In the genomic region with DNA sequence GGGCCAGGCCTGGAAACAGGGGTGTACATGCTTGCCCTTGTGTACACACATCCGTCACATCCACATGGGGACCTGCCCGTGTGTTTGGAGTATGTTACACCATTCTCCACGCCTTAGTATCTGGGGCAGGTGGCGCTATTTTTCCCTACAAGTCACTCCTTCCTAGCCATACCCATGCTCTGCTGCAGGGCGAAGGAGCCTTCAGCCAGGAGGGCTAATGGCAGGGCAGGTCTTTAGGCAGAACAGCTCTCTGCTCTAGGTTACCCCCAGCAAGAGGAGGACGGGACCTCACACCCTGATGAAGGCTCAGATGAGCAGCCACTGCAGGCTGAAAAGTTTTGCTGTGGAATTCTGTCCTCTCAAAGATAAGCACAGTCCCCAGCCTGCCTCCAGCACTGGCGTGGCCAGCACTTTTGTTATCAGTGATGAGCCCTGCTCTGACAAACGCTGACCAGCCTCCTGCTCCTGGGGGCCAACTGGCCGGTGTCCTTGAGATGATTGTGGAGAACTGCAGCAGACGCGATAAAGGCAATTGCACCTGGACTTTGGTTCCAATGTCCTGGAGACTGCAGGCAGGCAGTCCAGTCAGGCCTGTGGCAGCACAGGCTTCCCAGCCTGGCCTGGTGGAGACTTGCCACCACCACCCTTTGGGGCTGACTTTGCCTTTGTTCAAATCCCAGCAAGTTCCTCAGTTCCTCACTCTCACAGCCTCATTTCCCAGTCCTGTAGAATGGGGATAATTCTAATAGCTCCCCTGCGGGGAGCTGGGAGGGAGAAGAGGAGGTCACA, we compare ENCODE assay signal across 10 cellular contexts. TPM values are rescaled to one million over a fixed set of nuclear protein-coding genes. Genes with fewer than 3 reads are reported as not detected.
A peak's percentile ranks its signal among the peaks of the same experiment; 100 is the strongest.
DNase-seq lines count a peak whose midpoint lies in the region; ATAC-seq, FAIRE-seq and TF ChIP-seq lines count a peak whose summit lies in the region.
"Had no signal": no experiment of that assay in that cellular context is flagged by ENCODE, and none has a peak within 500 bp of the region (broad histone marks: within the 10 kb centered on the region; RNA-seq: fewer than 3 reads in every experiment).

No MANE protein-coding gene starts in this region.

- no peak for TF ChIP-seq EP300 in Ishikawa (IDR thresholded peaks at IDR 0.05; ENCODE audit: borderline replicate concordance)
- TF ChIP-seq EP300 in GM12878 (IDR thresholded peaks at IDR 0.05; ENCODE audit: borderline replicate concordance in 1 of 2, control insufficient read depth in 1 of 2, low read depth in 2 of 2, low read length in 2 of 2), result no peak

- CTCF ChIA-PET in GM12878 (lab: Yijun Ruan, JAX), result interaction anchor here (0.7 to 0.9 kb wide), 2 partner anchors 194 to 200 kb away, joined by 3 read pairs; no protein-coding TSS in a partner anchor

- no peaks in the 10 kb centered on the region for H3K79me2 ChIP-seq in DOHH2 (ENCODE audit: control insufficient read depth, low read length)
- H3K79me2 ChIP-seq in GM12878 (ENCODE audit: control insufficient read depth, insufficient read depth, low read length), result no peaks in the 10 kb centered on the region

- H3K4me1 ChIP-seq in DOHH2 (ENCODE audit: control insufficient read depth, low read length) (no peaks in the 10 kb centered on the region), GM12878 (ENCODE audit: control insufficient read depth, insufficient read depth, low read length) (no peaks in the 10 kb centered on the region), right lobe of liver (no peaks in the 10 kb centered on the region)

- DNase-seq in GM12878 (ENCODE audit: low read depth, low spot score) (no peak), right lobe of liver (peak in 1 of 3 donors; percentile 42), inferior parietal cortex (ENCODE audit: extremely low spot score) (no peak), SW 1271 (lab: John Stamatoyannopoulos, UW) (no peak)
- no peak for DNase-seq in activated CD4-positive, alpha-beta T cell treated with anti-CD3 and anti-CD28 coated beads, Interleukin-2, amount 50 U/mL, for 1 hour
- DNase-seq: NCI-H524 treated with DMSO at 0.1 percent for 48 hours; stimulated activated CD8-positive, alpha-beta memory T cell treated with anti-CD3 and anti-CD28 coated beads, Interleukin-4, amount 100 ng/mL, for 48 hours had no signal

- no peak overlapping the region for H2AFZ ChIP-seq in GM12878 (ENCODE audit: control insufficient read depth, low read depth, low read length)

- H4K20me1 ChIP-seq in DOHH2 (ENCODE audit: control insufficient read depth, insufficient read depth, low read depth, low read length), result no peaks in the 10 kb centered on the region
- no peaks in the 10 kb centered on the region for H4K20me1 ChIP-seq in GM12878 (ENCODE audit: control insufficient read depth, insufficient read depth)

- TF ChIP-seq RAD21 in Ishikawa (IDR thresholded peaks at IDR 0.05; ENCODE audit: low read depth), result peak; percentile 56
- no peak for TF ChIP-seq RAD21 in GM12878 (IDR thresholded peaks at IDR 0.05; ENCODE audit: insufficient read depth, low read depth, low read length)

- no peak for FAIRE-seq in GM12878 (lab: Jason Lieb, UNC)

- TF ChIP-seq CTCF in DOHH2 (IDR thresholded peaks at IDR 0.05; ENCODE audit: low read depth, low read length, poor library complexity, severe bottlenecking) (peak; percentile 52), GM12878 (IDR thresholded peaks at IDR 0.05 in 2 of 3, conservative IDR thresholded peaks at IDR 0.05 in 1 of 3; ENCODE audit: control insufficient read depth in 2 of 3, extremely low read depth in 1 of 3, insufficient read depth in 1 of 3, low read depth in 3 of 3, low read length in 3 of 3) (peak; percentile 14 to 30 (median 14); a peak in 1 of 6 replicates), right lobe of liver (IDR thresholded peaks at IDR 0.05) (no peak)

- RAD21 ChIA-PET in GM12878 (lab: Charles Lee; ENCODE audit: unreplicated experiment), result no interaction called here

- POLR2A ChIA-PET in GM12878 (lab: Charles Lee), result no interaction called here

- H3K27ac ChIP-seq in DOHH2 (ENCODE audit: low read depth, low read length) (no peak overlapping the region), GM12878 (ENCODE audit: control insufficient read depth, insufficient read depth) (no peak overlapping the region), right lobe of liver (no peak overlapping the region)

- H3K36me3 ChIP-seq in DOHH2 (ENCODE audit: control insufficient read depth, low read length) (no peaks in the 10 kb centered on the region), GM12878 (ENCODE audit: control insufficient read depth in 2 of 2, insufficient read depth in 2 of 2, low read length in 1 of 2) (no peaks in the 10 kb centered on the region), right lobe of liver (no peaks in the 10 kb centered on the region)

- H3K9me3 ChIP-seq in DOHH2 (ENCODE audit: control insufficient read depth, insufficient read depth, low read length), result 0 out of 2 replicates have a peak, but pooled peaks cover under 1% of the 10 kb centered on the region
- peaks cover 2% of the 10 kb centered on the region; the same call in 1 of the 3 replicates for H3K9me3 ChIP-seq in GM12878 (replicated peaks; ENCODE audit: control insufficient read depth, insufficient read depth, low read length)
- no peaks in the 10 kb centered on the region for H3K9me3 ChIP-seq in right lobe of liver

- SMC1A ChIA-PET in GM12878 (lab: Charles Lee; ENCODE audit: uncharacterized antibody, unreplicated experiment), result interaction anchor here (1.1 to 1.3 kb wide), 3 partner anchors 41 to 194 kb away, joined by 3 to 4 read pairs (median 3); no protein-coding TSS in a partner anchor

- 45% methylated on average over 12 of the region's 12 CpGs for WGBS in GM12878 (ENCODE audit: insufficient coverage, insufficient replicate concordance, low lambda C conversion rate, missing lambda C conversion rate)
- 33% methylated on average over 3 of the region's 12 CpGs for WGBS in right lobe of liver (ENCODE audit: insufficient coverage, low coverage, low lambda C conversion rate, missing lambda C conversion rate)

- H3K27me3 ChIP-seq in DOHH2 (ENCODE audit: control insufficient read depth, low read length) (peaks cover 6% of the 10 kb centered on the region), GM12878 (replicated peaks in 1 of 2; ENCODE audit: control insufficient read depth in 2 of 2, insufficient read depth in 2 of 2, low read length in 1 of 2) (no peaks in the 10 kb centered on the region), right lobe of liver (no peaks in the 10 kb centered on the region)

- ATAC-seq in GM12878 (peak; percentile 82), right lobe of liver (peak in 3 of 4 donors; percentile 12 to 53 (median 25)), HG02678 (IDR thresholded peaks at IDR 0.05; ENCODE audit: unreplicated experiment) (no peak)

- no peak overlapping the region for H3K9ac ChIP-seq in GM12878 (ENCODE audit: control insufficient read depth, insufficient read depth, low read length)

- H3K4me3 ChIP-seq in DOHH2 (ENCODE audit: low read length) (no peak overlapping the region), GM12878 (no peak overlapping the region), right lobe of liver (no peak overlapping the region)

- no peak overlapping the region for H3K4me2 ChIP-seq in DOHH2 (ENCODE audit: low read length)
- H3K4me2 ChIP-seq in GM12878 (ENCODE audit: control insufficient read depth, insufficient read depth), result no peak overlapping the region

- no peaks in the 10 kb centered on the region for H3F3A ChIP-seq in DOHH2 (ENCODE audit: control insufficient read depth, insufficient read depth)

- TF ChIP-seq POLR2A in GM12878 (IDR thresholded peaks at IDR 0.05; ENCODE audit: low read depth, low read length) (no peak), right lobe of liver (IDR thresholded peaks at IDR 0.05) (no peak)

- no peaks in the 10 kb centered on the region for H3K9me2 ChIP-seq in DOHH2 (replicated peaks; ENCODE audit: control insufficient read depth, low read length)

- in situ Hi-C loops in GM12878 (cut with MboI), result loop anchor here (25.0 kb wide), 1 partner anchor 524 kb away; no protein-coding TSS in a partner anchor

- intact Hi-C loops in GM12878 (cut with micrococcal nuclease; ENCODE audit: unreplicated experiment), result no loop called here
- intact Hi-C loops in right lobe of liver (cut with DNase I), result no loop called here

- BruUV-seq in GM12878 (replicated peaks; lab: Mats Ljungman, UMichigan), result no TSS peak

RNA-seq across cellular contexts. Expression of gene PIGZ, which starts 19.8 kb away (rescaled TPM):
- 5.9 and 7.0 TPM in 2 replicates for total RNA-seq in GM12878 (2013; cell fraction: nucleolus; rRNA removed)
- total RNA-seq in GM12878 (2014; rRNA removed) (0.54 and 0.85 TPM in 2 replicates), GM12878 (2014; rRNA removed; fragmentation: Illumina TruSeq; extraction: Trizol) (0.31 and 0.69 TPM in 2 replicates), GM12878 (2021) (0.90 and 1.2 TPM in 2 replicates), right lobe of liver (1 to 10 TPM; 1.2 to 2.8 (median 2.4) TPM)
- polyA plus RNA-seq in GM12878 (2011; ENCODE audit: low read depth), result 1.5 TPM
- polyA plus RNA-seq in GM12878 (2011; rRNA removed) (0.29 and 0.42 TPM in 2 replicates), GM12878 (2014; fragmentation: Illumina TruSeq; extraction: Trizol) (0.44 and 0.88 TPM in 2 replicates), GM12878 (2014; fragmentation: Nextera tagmentation; extraction: Ambion mirVana) (under 1 TPM; 0.06 to 0.42 TPM), GM12878 (2014; rRNA removed) (1.1 TPM in 2 replicates), GM12878 (2016; fragmentation: Nextera tagmentation; extraction: Ambion mirVana) (under 1 TPM; 0.44 to 1.00 TPM)
- polyA plus RNA-seq in GM12878 (2011; cell fraction: cytosol; rRNA removed), result 0.32 and 0.45 TPM in 2 replicates
- polyA plus RNA-seq in GM12878 (2011; cell fraction: nucleus; rRNA removed), result 0.69 and 1.4 TPM in 2 replicates
- polyA plus RNA-seq in GM12878 (2012), result 2.7 and 3.0 TPM in 2 replicates
- polyA minus RNA-seq in GM12878 (2011; rRNA and poly(A)+ RNA removed), result 0.10 and 0.29 TPM in 2 replicates
- 0.42 TPM in 1 of 2 replicates, not detected in the other for polyA minus RNA-seq in GM12878 (2011; cell fraction: cytosol; rRNA and poly(A)+ RNA removed)
- 0.12 and 0.19 TPM in 2 replicates for polyA minus RNA-seq in GM12878 (2011; cell fraction: nucleus; rRNA and poly(A)+ RNA removed)

RNA-seq across cellular contexts. Expression of gene MELTF, which starts 41.2 kb away (rescaled TPM):
- 140 and 164 TPM in 2 replicates for total RNA-seq in GM12878 (2013; cell fraction: nucleolus; rRNA removed)
- total RNA-seq in GM12878 (2014; rRNA removed), result 23.8 and 26.9 TPM in 2 replicates
- 13.9 and 14.1 TPM in 2 replicates for total RNA-seq in GM12878 (2014; rRNA removed; fragmentation: Illumina TruSeq; extraction: Trizol)
- 44.3 and 49.1 TPM in 2 replicates for total RNA-seq in GM12878 (2021)
- polyA plus RNA-seq in GM12878 (2011; ENCODE audit: low read depth), result 23.1 TPM
- polyA plus RNA-seq in GM12878 (2011; rRNA removed), result 4.0 and 6.7 TPM in 2 replicates
- polyA plus RNA-seq in GM12878 (2011; cell fraction: cytosol; rRNA removed), result 6.0 and 9.0 TPM in 2 replicates
- 47.3 and 52.4 TPM in 2 replicates for polyA plus RNA-seq in GM12878 (2011; cell fraction: nucleus; rRNA removed)
- 17.8 and 24.6 TPM in 2 replicates for polyA plus RNA-seq in GM12878 (2012)
- polyA plus RNA-seq in GM12878 (2014; fragmentation: Illumina TruSeq; extraction: Trizol), result 5.0 and 10.4 TPM in 2 replicates
- 1 to 10 TPM in 1 of 2 experiments, under 1 TPM in 1; 0.55 to 1.3 TPM for polyA plus RNA-seq in GM12878 (2014; fragmentation: Nextera tagmentation; extraction: Ambion mirVana)
- polyA plus RNA-seq in GM12878 (2014; rRNA removed), result 31.8 and 40.1 TPM in 2 replicates
- 10 to 100 TPM in 1 of 2 experiments, 1 to 10 TPM in 1; 9.4 to 11.8 TPM for polyA plus RNA-seq in GM12878 (2016; fragmentation: Nextera tagmentation; extraction: Ambion mirVana)
- 7.5 and 12.0 TPM in 2 replicates for polyA minus RNA-seq in GM12878 (2011; rRNA and poly(A)+ RNA removed)
- polyA minus RNA-seq in GM12878 (2011; cell fraction: cytosol; rRNA and poly(A)+ RNA removed), result 5.2 and 6.5 TPM in 2 replicates
- polyA minus RNA-seq in GM12878 (2011; cell fraction: nucleus; rRNA and poly(A)+ RNA removed), result 13.3 and 24.5 TPM in 2 replicates
- 1 to 10 TPM in 4 of 6 experiments, under 1 TPM in 2; 0.42 to 5.3 (median 2.0) TPM for total RNA-seq in right lobe of liver

RNA-seq across cellular contexts. Expression of gene NCBP2, which starts 46.1 kb away (rescaled TPM):
- total RNA-seq in GM12878 (2013; cell fraction: nucleolus; rRNA removed), result 85.5 and 95.3 TPM in 2 replicates
- 59.6 and 66.0 TPM in 2 replicates for total RNA-seq in GM12878 (2014; rRNA removed)
- total RNA-seq in GM12878 (2014; rRNA removed; fragmentation: Illumina TruSeq; extraction: Trizol), result 80.1 and 81.4 TPM in 2 replicates
- total RNA-seq in GM12878 (2021), result 70.5 and 75.8 TPM in 2 replicates
- polyA plus RNA-seq in GM12878 (2011; ENCODE audit: low read depth), result 75.2 TPM
- 111 and 136 TPM in 2 replicates for polyA plus RNA-seq in GM12878 (2011; rRNA removed)
- 59.4 and 61.2 TPM in 2 replicates for polyA plus RNA-seq in GM12878 (2011; cell fraction: cytosol; rRNA removed)
- 56.3 and 67.5 TPM in 2 replicates for polyA plus RNA-seq in GM12878 (2011; cell fraction: nucleus; rRNA removed)
- polyA plus RNA-seq in GM12878 (2012), result 87.9 and 97.2 TPM in 2 replicates
- polyA plus RNA-seq in GM12878 (2014; fragmentation: Illumina TruSeq; extraction: Trizol), result 108 and 117 TPM in 2 replicates
- 10 to 100 TPM; 66.6 to 94.1 TPM for polyA plus RNA-seq in GM12878 (2014; fragmentation: Nextera tagmentation; extraction: Ambion mirVana)
- 92.0 and 98.7 TPM in 2 replicates for polyA plus RNA-seq in GM12878 (2014; rRNA removed)
- 100 to 1,000 TPM; 128 to 136 TPM for polyA plus RNA-seq in GM12878 (2016; fragmentation: Nextera tagmentation; extraction: Ambion mirVana)
- polyA minus RNA-seq in GM12878 (2011; rRNA and poly(A)+ RNA removed), result 36.1 and 58.9 TPM in 2 replicates
- polyA minus RNA-seq in GM12878 (2011; cell fraction: cytosol; rRNA and poly(A)+ RNA removed), result 19.6 and 20.0 TPM in 2 replicates
- polyA minus RNA-seq in GM12878 (2011; cell fraction: nucleus; rRNA and poly(A)+ RNA removed), result 25.4 and 29.8 TPM in 2 replicates
- 10 to 100 TPM; 12.9 to 24.6 (median 19.1) TPM for total RNA-seq in right lobe of liver

Comparison
In these comparisons a context has a peak if more than half of its experiments do, and no peak if none do; other contexts are left out.
1. CTCF ChIP-seq: peak in DOHH2 (single experiment) and GM12878 (3 of 3); none in right lobe of liver (0 of 4).